17 cellular contexts compared by ENCODE assay signal in genomic region chr6:85112540-85112939, GRCh38.
DNase-seq lines count a peak whose midpoint lies in the region; ATAC-seq, FAIRE-seq and TF ChIP-seq lines count a peak whose summit lies in the region.
"Had no signal": no experiment of that assay in that cellular context is flagged by ENCODE, and none has a peak within 500 bp of the region (broad histone marks: within the 10 kb centered on the region; RNA-seq: fewer than 3 reads in every experiment).

No MANE protein-coding gene starts in this region.

- TF ChIP-seq RAD21 in H1 (IDR thresholded peaks at IDR 0.05 in 1 of 2, conservative IDR thresholded peaks at IDR 0.05 in 1 of 2; ENCODE audit: low read depth in 2 of 2, low read length in 2 of 2) = no peak

- H2BK120ac ChIP-seq in H1 (replicated peaks; ENCODE audit: low read depth, low read length) = no peak overlapping the region

- H3K23me2 ChIP-seq in H1 (ENCODE audit: low read depth, low read length) = no peaks in the 10 kb centered on the region

- CTCF ChIA-PET in H1 (lab: Charles Lee; ENCODE audit: partially characterized antibody) = no interaction called here

- FAIRE-seq in H1 (lab: Jason Lieb, UNC) = no peak
- FAIRE-seq: GM12878, GM18507, H54, HTR-8/SVneo had no signal

- H4K91ac ChIP-seq in H1 (replicated peaks; ENCODE audit: insufficient read length, low read length) = no peak overlapping the region

- H2BK15ac ChIP-seq in H1 (ENCODE audit: low read length) = no peak overlapping the region

- no peak overlapping the region for H3K56ac ChIP-seq in H1 (replicated peaks; ENCODE audit: insufficient read length, low read depth, low read length)

- no peaks in the 10 kb centered on the region for H3F3A ChIP-seq in smooth muscle cell (ENCODE audit: low read depth)

- H3K9me3 ChIP-seq in SK-N-MC (ENCODE audit: low read depth, low read length) (no peaks in the 10 kb centered on the region), H1 (ENCODE audit: insufficient read depth in 2 of 2, low read depth in 1 of 2, low read length in 1 of 2) (no peaks in the 10 kb centered on the region), smooth muscle cell (replicated peaks; ENCODE audit: low read depth) (no peaks in the 10 kb centered on the region)
- H3K9me3 ChIP-seq: BLaER1 treated with 17β-estradiol and CSF1 and Interleukin-3, amounts not matched to agents 10 nM and 100 nM had no signal

- H3K27me3 ChIP-seq in ACC112 (ENCODE audit: insufficient read depth, low read length) = no peaks in the 10 kb centered on the region
- H3K27me3 ChIP-seq in H1 (replicated peaks in 1 of 4; ENCODE audit: control insufficient read depth in 3 of 4, extremely low read depth in 1 of 4, insufficient read depth in 3 of 4, low read length in 3 of 4) = peaks cover 0 to 1% (median 0%) of the 10 kb centered on the region in 4 experiments; a peak in 1 of 7 replicates
- H3K27me3 ChIP-seq in smooth muscle cell (ENCODE audit: low read depth) = no peaks in the 10 kb centered on the region
- H3K27me3 ChIP-seq: BLaER1 treated with 17β-estradiol and CSF1 and Interleukin-3, amounts not matched to agents 10 nM and 100 nM had no signal

- H3K9ac ChIP-seq in SK-N-MC (ENCODE audit: insufficient read length) (peak overlapping the region; percentile 72), H1 (replicated peaks in 1 of 4; ENCODE audit: extremely low read depth in 1 of 4, low read depth in 3 of 4, low read length in 3 of 4) (no peak overlapping the region), smooth muscle cell (ENCODE audit: low read depth) (no peak overlapping the region)
- H3K9ac ChIP-seq: BLaER1 treated with 17β-estradiol and CSF1 and Interleukin-3, amounts not matched to agents 10 nM and 100 nM had no signal

- no peak overlapping the region for H3K4me3 ChIP-seq in ACC112 (ENCODE audit: low read depth, low read length)
- peak overlapping the region; percentile 71 for H3K4me3 ChIP-seq in SK-N-MC
- no peak overlapping the region for H3K4me3 ChIP-seq in H1 (ENCODE audit: extremely low read depth in 1 of 4, insufficient read depth in 2 of 4, low read depth in 3 of 4, low read length in 4 of 4)
- no peak overlapping the region for H3K4me3 ChIP-seq in smooth muscle cell
- H3K4me3 ChIP-seq: BLaER1 treated with 17β-estradiol and CSF1 and Interleukin-3, amounts not matched to agents 10 nM and 100 nM; GM12878 had no signal

- WGBS in H1 (ENCODE audit: extremely low coverage in 1 of 2, insufficient coverage in 1 of 2, insufficient read length in 1 of 2, insufficient replicate concordance in 2 of 2, low coverage in 1 of 2, low lambda C conversion rate in 2 of 2, missing lambda C conversion rate in 1 of 2), 2 experiments = 96% methylated on average over 1 of the region's 1 CpG; no CpG with 5 or more reads in 1 of the 2 experiments
- WGBS in smooth muscle cell (ENCODE audit: low lambda C conversion rate) = 100% methylated on average over 1 of the region's 1 CpG

- H3K23ac ChIP-seq in H1 (ENCODE audit: insufficient read length) = no peak overlapping the region

- H3K4me2 ChIP-seq in H1 (ENCODE audit: insufficient read depth in 1 of 2, low read depth in 2 of 2, low read length in 2 of 2) = no peak overlapping the region
- H3K4me2 ChIP-seq in smooth muscle cell = peak overlapping the region; percentile 72
- H3K4me2 ChIP-seq: BLaER1 treated with 17β-estradiol and CSF1 and Interleukin-3, amounts not matched to agents 10 nM and 100 nM had no signal

- H2BK5ac ChIP-seq in H1 (ENCODE audit: low read depth, low read length) = no peak overlapping the region

- H3K14ac ChIP-seq in H1 (ENCODE audit: insufficient read length) = no peak overlapping the region

- H3K4me1 ChIP-seq in ACC112 (ENCODE audit: control insufficient read depth, insufficient read depth, low read length, unreplicated experiment) = peaks cover 16% of the 10 kb centered on the region
- H3K4me1 ChIP-seq in H1 (replicated peaks in 1 of 4; ENCODE audit: control insufficient read depth in 3 of 4, insufficient read depth in 4 of 4, low read length in 3 of 4) = peaks cover 0 to 4% (median 0%) of the 10 kb centered on the region in 4 experiments; a peak in 1 of 7 replicates
- peaks cover 12% of the 10 kb centered on the region for H3K4me1 ChIP-seq in smooth muscle cell (ENCODE audit: low read depth)
- H3K4me1 ChIP-seq: BLaER1 treated with 17β-estradiol and CSF1 and Interleukin-3, amounts not matched to agents 10 nM and 100 nM had no signal

- TF ChIP-seq CTCF in H1 (IDR thresholded peaks at IDR 0.05; ENCODE audit: control extremely low read depth in 1 of 3, insufficient read depth in 1 of 3, low read depth in 1 of 3, low read length in 3 of 3) (no peak), smooth muscle cell (IDR thresholded peaks at IDR 0.05; ENCODE audit: borderline replicate concordance, insufficient read depth, poor library complexity, severe bottlenecking) (no peak)

- H2AFZ ChIP-seq in ACC112 (ENCODE audit: low read length, unreplicated experiment) = no peak overlapping the region
- H2AFZ ChIP-seq in H1 (ENCODE audit: low read length) = no peak overlapping the region
- peak overlapping the region; percentile 0 for H2AFZ ChIP-seq in smooth muscle cell (ENCODE audit: low read depth)

- no peaks in the 10 kb centered on the region for H4K20me1 ChIP-seq in H1 (replicated peaks in 1 of 2; ENCODE audit: control insufficient read depth in 1 of 2, insufficient read depth in 2 of 2, low read length in 2 of 2)
- H4K20me1 ChIP-seq in smooth muscle cell (ENCODE audit: low read depth) = no peaks in the 10 kb centered on the region
- H4K20me1 ChIP-seq: BLaER1 treated with 17β-estradiol and CSF1 and Interleukin-3, amounts not matched to agents 10 nM and 100 nM had no signal

- H2BK12ac ChIP-seq in H1 (ENCODE audit: low read depth, low read length) = no peak overlapping the region

- no peaks in the 10 kb centered on the region for H3K79me1 ChIP-seq in H1 (ENCODE audit: low read depth, low read length)

- H3K36me3 ChIP-seq in ACC112 (ENCODE audit: insufficient read depth, low read length) (no peaks in the 10 kb centered on the region), SK-N-MC (ENCODE audit: insufficient read depth, low read length) (no peaks in the 10 kb centered on the region), H1 (ENCODE audit: control insufficient read depth in 2 of 4, insufficient read depth in 4 of 4, low read length in 3 of 4) (no peaks in the 10 kb centered on the region), smooth muscle cell (ENCODE audit: low read depth) (no peaks in the 10 kb centered on the region)
- H3K36me3 ChIP-seq: BLaER1 treated with 17β-estradiol and CSF1 and Interleukin-3, amounts not matched to agents 10 nM and 100 nM had no signal

- TF ChIP-seq EP300 in H1 (IDR thresholded peaks at IDR 0.05; ENCODE audit: borderline replicate concordance in 1 of 2, low read depth in 2 of 2, low read length in 2 of 2) = no peak

- no peak for ATAC-seq in GM21737 (IDR thresholded peaks at IDR 0.05; ENCODE audit: unreplicated experiment)
- ATAC-seq: GM12878, HCT116 had no signal

- H3K18ac ChIP-seq in H1 (ENCODE audit: extremely low read depth, low read length) = no peak overlapping the region

- H3K4ac ChIP-seq in H1 (replicated peaks; ENCODE audit: insufficient read length, low read depth, low read length) = no peak overlapping the region

- no peaks in the 10 kb centered on the region for H3K79me2 ChIP-seq in ACC112 (ENCODE audit: control insufficient read depth, insufficient read depth, low read length, unreplicated experiment)
- H3K79me2 ChIP-seq in H1 (ENCODE audit: control insufficient read depth in 1 of 2, insufficient read depth in 2 of 2, low read length in 2 of 2) = no peaks in the 10 kb centered on the region
- no peaks in the 10 kb centered on the region for H3K79me2 ChIP-seq in smooth muscle cell (ENCODE audit: low read depth)

- H4K5ac ChIP-seq in H1 (ENCODE audit: insufficient read length, low read depth, low read length) = no peak overlapping the region

- DNase-seq in SK-N-MC (ENCODE audit: low read depth, low spot score) (no peak), H1 (ENCODE audit: low read depth in 1 of 2, low spot score in 2 of 2) (no peak), smooth muscle cell (lab: John Stamatoyannopoulos, UW; ENCODE audit: unreplicated experiment) (no peak), dermis blood vessel endothelial cell (no peak), NCI-H345 treated with DMSO at 0.1 percent for 48 hours (lab: John Stamatoyannopoulos, UW; ENCODE audit: unreplicated experiment) (no peak)
- DNase-seq: Calu3; CD4-positive, CD25-positive, alpha-beta regulatory T cell; DMS 273 treated with DMSO at 0.1 percent for 48 hours; KBM-7 had no signal

- 0 out of 2 replicates have a peak overlapping the region, but pooled peaks have one; percentile 7 for H3K27ac ChIP-seq in ACC112 (ENCODE audit: low read depth, low read length)
- peak overlapping the region; percentile 99 for H3K27ac ChIP-seq in SK-N-MC
- H3K27ac ChIP-seq in H1 (ENCODE audit: low read depth, low read length) = no peak overlapping the region
- H3K27ac ChIP-seq in smooth muscle cell (ENCODE audit: low read depth) = no peak overlapping the region
- H3K27ac ChIP-seq: BLaER1 treated with 17β-estradiol and CSF1 and Interleukin-3, amounts not matched to agents 10 nM and 100 nM had no signal

- no peak overlapping the region for H4K8ac ChIP-seq in H1 (ENCODE audit: extremely low read depth, insufficient read depth, low read length)

- H2AK5ac ChIP-seq in H1 (ENCODE audit: low read depth, low read length) = no peak overlapping the region

- POLR2A ChIA-PET in H1 (lab: Charles Lee; ENCODE audit: partially characterized antibody) = no interaction called here

- TF ChIP-seq POLR2A in H1 (IDR thresholded peaks at IDR 0.05; ENCODE audit: control extremely low read depth in 1 of 2, low read depth in 2 of 2, low read length in 2 of 2) = no peak

- no peak overlapping the region for H2BK20ac ChIP-seq in H1 (ENCODE audit: low read length)

TF ChIP-seq in H1, 55 proteins besides CTCF, POLR2A, EP300 and RAD21:
- peak; percentile 54; the same call in 1 of the 2 replicates for TF ChIP-seq MAFK (IDR thresholded peaks at IDR 0.05; ENCODE audit: low read depth, low read length)
- TF ChIP-seq GABPA (IDR thresholded peaks at IDR 0.05; ENCODE audit: borderline replicate concordance, insufficient read depth, low read length) = no peak
- TF ChIP-seq BACH1 (IDR thresholded peaks at IDR 0.05; ENCODE audit: low read length) = peak; percentile 66

Comparison
In these comparisons a context has a peak if more than half of its experiments do, and no peak if none do; other contexts are left out.
1. H3K27ac ChIP-seq: peak in ACC112 (single experiment) and SK-N-MC (single experiment); none in H1 (single experiment) and smooth muscle cell (single experiment).